ENCODE assay signal across 26 cellular contexts in the genomic region with DNA sequence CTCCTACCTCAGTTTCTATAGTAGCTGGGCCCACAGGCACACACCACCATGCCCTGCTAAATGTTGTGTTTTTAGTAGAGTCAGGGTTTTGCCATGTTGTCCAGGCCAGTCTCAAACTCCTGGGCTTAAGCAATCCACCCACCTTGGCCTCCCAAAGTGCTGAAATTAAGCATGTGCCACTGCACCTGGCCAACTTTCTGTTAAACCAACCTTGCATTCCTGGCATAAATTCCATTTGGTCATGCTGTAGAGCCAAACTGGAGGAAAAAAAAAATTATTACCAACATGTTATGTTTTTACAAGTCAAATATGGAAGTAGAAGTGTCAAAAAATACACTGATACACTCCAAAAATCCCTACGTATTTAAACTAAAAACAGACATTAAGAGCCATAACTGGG.
"Had no signal": no experiment of that assay in that cellular context is flagged by ENCODE, and none has a peak within 500 bp of the region (broad histone marks: within the 10 kb centered on the region; RNA-seq: fewer than 3 reads in every experiment).

No MANE protein-coding gene starts in this region.

- FAIRE-seq: bronchial epithelial cell, RCC 7860 had no signal

- DNase-seq: activated CD4-positive, alpha-beta T cell treated with anti-CD3 and anti-CD28 coated beads for 48 hours; activated CD4-positive, alpha-beta T cell treated with anti-CD3 and anti-CD28 coated beads, Interleukin-2, amount 50 U/mL, for 4 hours; activated CD4-positive, CD25-positive, alpha-beta regulatory T cell treated with anti-CD3 and anti-CD28 coated beads, Interleukin-2, amount 50 U/mL, for 72 hours; activated CD8-positive, alpha-beta memory T cell treated with anti-CD3 and anti-CD28 coated beads, Interleukin-2, amount 50 U/mL, for 48 hours; activated CD8-positive, alpha-beta T cell treated with anti-CD3 and anti-CD28 coated beads, Interleukin-2, amount 10 ng/mL, durations not matched to agents 7 days and 5 days; activated naive CD4-positive, alpha-beta T cell treated with anti-CD3 and anti-CD28 coated beads, Interleukin-2, amount 50 U/mL, for 16 hours; activated T-cell treated with anti-CD3 and anti-CD28 coated beads, Interleukin-2, amount 50 U/mL, for 1 hour; amniotic stem cell; body of pancreas; central memory CD4-positive, alpha-beta T cell; KG1; NCI-H1048; NCI-H146; NCI-H187 treated with DMSO at 0.1 percent for 48 hours; NCI-H2081 treated with DMSO at 0.1 percent for 48 hours; NCI-H2171; NCI-H345; NCI-H510A; NCI-H526 treated with DMSO at 0.1 percent for 48 hours; PC-3; SHP77; T-helper 17 cell; T-helper 9 cell had no signal

- ATAC-seq: activated CD8-positive, alpha-beta T cell treated with anti-CD3 and anti-CD28 coated beads, Interleukin-2, amount 10 ng/mL, durations not matched to agents 7 days and 5 days; body of pancreas; PC-3; T-helper 17 cell had no signal

- H3K4me1 ChIP-seq: ascending aorta, body of pancreas had no signal

- H3K27ac ChIP-seq: ascending aorta, body of pancreas had no signal

- H3K27me3 ChIP-seq: ascending aorta, body of pancreas had no signal

- H3K4me3 ChIP-seq: ascending aorta, body of pancreas had no signal
